17 cellular contexts compared by ENCODE assay signal in genomic region chr13:112773601-112774447, GRCh38.
DNase-seq lines count a peak whose midpoint lies in the region; ATAC-seq, FAIRE-seq and TF ChIP-seq lines count a peak whose summit lies in the region.
"Had no signal": no experiment of that assay in that cellular context is flagged by ENCODE, and none has a peak within 500 bp of the region (broad histone marks: within the 10 kb centered on the region; RNA-seq: fewer than 3 reads in every experiment).

No MANE protein-coding gene starts in this region.

- H3K27me3 ChIP-seq in IMR-90 (ENCODE audit: control insufficient read depth, insufficient read depth, low read length) = no peaks in the 10 kb centered on the region
- no peaks in the 10 kb centered on the region for H3K27me3 ChIP-seq in keratinocyte (ENCODE audit: control insufficient read depth, extremely low read depth, insufficient read depth, low read length)

- H3K79me2 ChIP-seq in keratinocyte (ENCODE audit: control insufficient read depth, insufficient read depth, low read length) = peaks cover 4% of the 10 kb centered on the region

- in situ Hi-C loops in IMR-90 (cut with MboI; ENCODE audit: low sequenced_read_pairs) = no loop called here

- peaks cover 3% of the 10 kb centered on the region; the same call in 1 of the 2 replicates for H3K36me3 ChIP-seq in IMR-90 (ENCODE audit: control insufficient read depth, insufficient read depth, low read length)
- H3K36me3 ChIP-seq in keratinocyte (ENCODE audit: control insufficient read depth in 2 of 2, extremely low read depth in 1 of 2, insufficient read depth in 2 of 2, low read length in 2 of 2) = no peaks in the 10 kb centered on the region

- peaks cover 11% of the 10 kb centered on the region for H3K4me1 Mint-ChIP-seq in CD14-positive monocyte
- H3K4me1 Mint-ChIP-seq in progenitor cell of endocrine pancreas (ENCODE audit: low read depth) = peaks cover 23% of the 10 kb centered on the region
- peaks cover 4% of the 10 kb centered on the region for H3K4me1 Mint-ChIP-seq in activated CD8-positive, alpha-beta memory T cell treated with anti-CD3 and anti-CD28 coated beads, Interleukin-2, amount 10 ng/mL, durations not matched to agents 7 days and 5 days

- dilution Hi-C loops in IMR-90 (cut with HindIII; ENCODE audit: low sequenced_read_pairs, unreplicated experiment) (no loop called here), keratinocyte (cut with MboI; ENCODE audit: extremely low pct_ligation_motif_present, low sequenced_read_pairs) (no loop called here)

- H3K36me3 Mint-ChIP-seq in CD14-positive monocyte (peaks cover 43 to 66% of the 10 kb centered on the region in 2 donors), progenitor cell of endocrine pancreas (ENCODE audit: insufficient read depth) (peaks cover 8% of the 10 kb centered on the region)
- peaks cover under 1% of the 10 kb centered on the region for H3K36me3 Mint-ChIP-seq in activated CD8-positive, alpha-beta memory T cell treated with anti-CD3 and anti-CD28 coated beads, Interleukin-2, amount 10 ng/mL, durations not matched to agents 7 days and 5 days

- no peaks in the 10 kb centered on the region for H3K9me3 ChIP-seq in IMR-90 (ENCODE audit: control insufficient read depth, insufficient read depth, low read length)
- H3K9me3 ChIP-seq in keratinocyte (ENCODE audit: control insufficient read depth, low read depth, low read length) = no peaks in the 10 kb centered on the region

- H3K9me1 ChIP-seq in IMR-90 (ENCODE audit: insufficient read depth, low read length) (no peaks in the 10 kb centered on the region; the same call in 1 of the 2 replicates), keratinocyte (ENCODE audit: control insufficient read depth, extremely low read depth, insufficient read depth, low read length) (no peaks in the 10 kb centered on the region)

- H2BK15ac ChIP-seq in IMR-90 (ENCODE audit: low read depth, low read length) = no peak overlapping the region

- no peak overlapping the region for H2BK5ac ChIP-seq in IMR-90 (ENCODE audit: low read depth, low read length, poor library complexity, severe bottlenecking)

- H3K27ac ChIP-seq in IMR-90 (ENCODE audit: insufficient read depth, low read length) (no peak overlapping the region), keratinocyte (ENCODE audit: control insufficient read depth, insufficient read depth, low read length) (no peak overlapping the region)

- BruUV-seq in IMR-90 (replicated peaks; lab: Mats Ljungman, UMichigan) = no TSS peak

- no peak overlapping the region for H3K4me3 ChIP-seq in IMR-90 (ENCODE audit: insufficient read depth, low read depth, low read length)
- no peak overlapping the region for H3K4me3 ChIP-seq in keratinocyte (ENCODE audit: control insufficient read depth in 2 of 3, extremely low read depth in 1 of 3, insufficient read depth in 2 of 3, low read depth in 1 of 3, low read length in 3 of 3)
- H3K4me3 ChIP-seq: GM23338 had no signal

- TF ChIP-seq POLR2A in IMR-90 (IDR thresholded peaks at IDR 0.05; ENCODE audit: low read depth, low read length) = no peak

- H3K56ac ChIP-seq in IMR-90 (ENCODE audit: extremely low read depth, insufficient read depth, low read length) = no peak overlapping the region

- H4K20me1 ChIP-seq in IMR-90 (ENCODE audit: insufficient read depth, low read length) (peaks cover 24% of the 10 kb centered on the region), keratinocyte (ENCODE audit: control insufficient read depth, extremely low read depth, insufficient read depth, low read length) (no peaks in the 10 kb centered on the region)

- H4K91ac ChIP-seq in IMR-90 (ENCODE audit: insufficient read depth, low read depth, low read length) = no peak overlapping the region

- H2BK120ac ChIP-seq in IMR-90 (ENCODE audit: low read depth, low read length) = no peak overlapping the region

- H2BK20ac ChIP-seq in IMR-90 (ENCODE audit: low read depth, low read length) = no peak overlapping the region

- H3K9ac ChIP-seq in IMR-90 (ENCODE audit: low read depth, low read length) = no peak overlapping the region
- no peak overlapping the region for H3K9ac ChIP-seq in keratinocyte (ENCODE audit: control insufficient read depth, extremely low read depth, insufficient read depth, low read length)

- H3K4me3 Mint-ChIP-seq in CD14-positive monocyte = no peak overlapping the region
- no peak overlapping the region for H3K4me3 Mint-ChIP-seq in progenitor cell of endocrine pancreas (ENCODE audit: low read depth)
- H3K4me3 Mint-ChIP-seq in activated CD8-positive, alpha-beta memory T cell treated with anti-CD3 and anti-CD28 coated beads, Interleukin-2, amount 10 ng/mL, durations not matched to agents 7 days and 5 days = no peak overlapping the region
- H3K4me3 Mint-ChIP-seq: B cell, GM23338, HFFc6, IgD-negative memory B cell had no signal

- H3K9me3 Mint-ChIP-seq in CD14-positive monocyte (peaks cover 0 to 4% (median 0%) of the 10 kb centered on the region in 7 donors), progenitor cell of endocrine pancreas (ENCODE audit: low read depth) (no peaks in the 10 kb centered on the region)
- H3K9me3 Mint-ChIP-seq in activated CD8-positive, alpha-beta memory T cell treated with anti-CD3 and anti-CD28 coated beads, Interleukin-2, amount 10 ng/mL, durations not matched to agents 7 days and 5 days (ENCODE audit: low read depth) = no peaks in the 10 kb centered on the region
- H3K9me3 Mint-ChIP-seq: GM23338, HFFc6, IgD-negative memory B cell had no signal

- peak overlapping the region; percentile 39 for H2AK9ac ChIP-seq in IMR-90 (replicated peaks; ENCODE audit: low read depth, low read length, poor library complexity)

- H3K4me2 ChIP-seq in IMR-90 (ENCODE audit: low read depth, low read length) (no peak overlapping the region), keratinocyte (ENCODE audit: control insufficient read depth, extremely low read depth, insufficient read depth, low read depth, low read length) (peak overlapping the region; percentile 57)
- H3K4me2 ChIP-seq: GM23338 had no signal

- no peak overlapping the region for H4K8ac ChIP-seq in IMR-90 (ENCODE audit: low read depth in 2 of 2, low read length in 2 of 2)

- H3K27me3 Mint-ChIP-seq in CD14-positive monocyte (ENCODE audit: low read depth in 3 of 3) (peaks cover 0 to 3% (median 2%) of the 10 kb centered on the region in 3 donors), progenitor cell of endocrine pancreas (no peaks in the 10 kb centered on the region)
- H3K27me3 Mint-ChIP-seq in activated CD8-positive, alpha-beta memory T cell treated with anti-CD3 and anti-CD28 coated beads, Interleukin-2, amount 10 ng/mL, durations not matched to agents 7 days and 5 days = no peaks in the 10 kb centered on the region
- H3K27me3 Mint-ChIP-seq: B cell, IgD-negative memory B cell had no signal

- no peak overlapping the region for H3K23ac ChIP-seq in IMR-90 (ENCODE audit: low read depth, low read length)

- POLR2A ChIA-PET in IMR-90 (lab: Charles Lee; ENCODE audit: unreplicated experiment) = no interaction called here

- H3K4me1 ChIP-seq in IMR-90 (ENCODE audit: control insufficient read depth, insufficient read depth, low read length) (no peaks in the 10 kb centered on the region; the same call in 1 of the 2 replicates), keratinocyte (ENCODE audit: control insufficient read depth, extremely low read depth, insufficient read depth, low read length) (peaks cover 19% of the 10 kb centered on the region)

- ATAC-seq in IMR-90 (ENCODE audit: low read depth) = no peak
- ATAC-seq in HG03139 (IDR thresholded peaks at IDR 0.05; ENCODE audit: unreplicated experiment) = no peak
- ATAC-seq in activated CD8-positive, alpha-beta memory T cell treated with anti-CD3 and anti-CD28 coated beads, Interleukin-2, amount 10 ng/mL, durations not matched to agents 7 days and 5 days = no peak

- intact Hi-C loops in CD14-positive monocyte (cut with micrococcal nuclease) (no loop called here), IMR-90 (cut with micrococcal nuclease) (no loop called here)

- no peak overlapping the region for H2AK5ac ChIP-seq in IMR-90 (ENCODE audit: low read depth, low read length)

- H3K79me1 ChIP-seq in IMR-90 (ENCODE audit: low read depth in 1 of 2, low read length in 2 of 2) = peaks cover 13 to 17% of the 10 kb centered on the region in 2 experiments; a peak in 3 of 4 replicates

- peak; percentile 26 for DNase-seq in CD14-positive monocyte (ENCODE audit: low spot score)
- DNase-seq in IMR-90 = no peak
- no peak for DNase-seq in keratinocyte (ENCODE audit: low read depth, low spot score)
- no peak for DNase-seq in progenitor cell of endocrine pancreas (ENCODE audit: low spot score, unreplicated experiment)
- DNase-seq in activated CD8-positive, alpha-beta memory T cell treated with anti-CD3 and anti-CD28 coated beads, Interleukin-2, amount 10 ng/mL, durations not matched to agents 7 days and 5 days = no peak
- DNase-seq in DMS79 (lab: John Stamatoyannopoulos, UW) = no peak
- no peak for DNase-seq in CD1c-positive myeloid dendritic cell (ENCODE audit: extremely low spot score)
- DNase-seq: HFFc6, Kasumi-1, MM.1S, NCI-H1092 treated with DMSO at 0.1 percent for 48 hours, NCI-H446, NCI-H748 treated with DMSO at 0.1 percent for 48 hours had no signal

- H3K14ac ChIP-seq in IMR-90 (replicated peaks; ENCODE audit: low read depth, low read length) = no peak overlapping the region

- WGBS in IMR-90 (ENCODE audit: extremely low coverage in 2 of 2, insufficient read length in 1 of 2), 2 experiments = 60% methylated on average over 1 of the region's 25 CpGs; no CpG with 5 or more reads in 1 of the 2 experiments

- H3K4ac ChIP-seq in IMR-90 (ENCODE audit: low read depth, low read length) = no peak overlapping the region

- H3K27ac Mint-ChIP-seq in CD14-positive monocyte (peak overlapping the region in 1 of 7 donors; percentile 79), progenitor cell of endocrine pancreas (peak overlapping the region; percentile 35)
- H3K27ac Mint-ChIP-seq in activated CD8-positive, alpha-beta memory T cell treated with anti-CD3 and anti-CD28 coated beads, Interleukin-2, amount 10 ng/mL, durations not matched to agents 7 days and 5 days = no peak overlapping the region
- H3K27ac Mint-ChIP-seq: B cell, HFFc6, IgD-negative memory B cell had no signal

- no peak for TF ChIP-seq RAD21 in IMR-90 (IDR thresholded peaks at IDR 0.05; ENCODE audit: low read length)

- CTCF ChIA-PET in IMR-90 (lab: Yijun Ruan, JAX) = no interaction called here
- CTCF ChIA-PET in activated CD8-positive, alpha-beta memory T cell treated with anti-CD3 and anti-CD28 coated beads, Interleukin-2, amount 10 ng/mL, durations not matched to agents 7 days and 5 days (lab: Charles Lee) = no interaction called here

- no peak overlapping the region for H2AFZ ChIP-seq in IMR-90 (replicated peaks; ENCODE audit: low read length, poor library complexity)
- H2AFZ ChIP-seq in keratinocyte (ENCODE audit: control insufficient read depth, low read length) = no peak overlapping the region
- H2AFZ ChIP-seq: GM23338 had no signal

- TF ChIP-seq CTCF in CD14-positive monocyte (IDR thresholded peaks at IDR 0.05) = no peak
- no peak for TF ChIP-seq CTCF in IMR-90 (conservative IDR thresholded peaks at IDR 0.05; ENCODE audit: low read depth, low read length)
- TF ChIP-seq CTCF in keratinocyte (optimal IDR thresholded peaks at IDR 0.05 in 1 of 3, IDR thresholded peaks at IDR 0.05 in 1 of 3, conservative IDR thresholded peaks at IDR 0.05 in 1 of 3; ENCODE audit: extremely low read depth in 1 of 3, insufficient read depth in 2 of 3, low read length in 3 of 3) = no peak
- no peak for TF ChIP-seq CTCF in progenitor cell of endocrine pancreas (IDR thresholded peaks at IDR 0.05; ENCODE audit: unreplicated experiment)

- no peak for FAIRE-seq in keratinocyte (lab: Jason Lieb, UNC)

- no peak overlapping the region for H3K18ac ChIP-seq in IMR-90 (ENCODE audit: low read depth, low read length)

- H4K5ac ChIP-seq in IMR-90 (ENCODE audit: low read depth, low read length) = no peak overlapping the region
